In genomic region chr19:43902399-43902798, GRCh38 we compare ENCODE assay signal across 8 cellular contexts. TPM values are rescaled to one million over a fixed set of nuclear protein-coding genes. Genes with fewer than 3 reads are reported as not detected.
DNase-seq lines count a peak whose midpoint lies in the region; ATAC-seq and TF ChIP-seq lines count a peak whose summit lies in the region.

No MANE protein-coding gene starts in this region.

- no TSS peak for BruUV-seq in IMR-90 (replicated peaks; lab: Mats Ljungman, UMichigan)

- no peak for TF ChIP-seq POLR2A in IMR-90 (IDR thresholded peaks at IDR 0.05; ENCODE audit: low read depth, low read length)

- H3K79me1 ChIP-seq in IMR-90 (ENCODE audit: low read depth in 1 of 2, low read length in 2 of 2), result peaks cover 9 to 12% of the 10 kb centered on the region in 2 experiments

- in situ Hi-C loops in IMR-90 (cut with MboI; ENCODE audit: low sequenced_read_pairs), result no loop called here

- H2AK9ac ChIP-seq in IMR-90 (replicated peaks; ENCODE audit: low read depth, low read length, poor library complexity), result no peak overlapping the region

- H3K36me3 ChIP-seq in IMR-90 (ENCODE audit: control insufficient read depth, insufficient read depth, low read length) (no peaks in the 10 kb centered on the region), duodenal mucosa (ENCODE audit: control insufficient read depth in 1 of 2, insufficient read depth in 2 of 2, low read length in 2 of 2) (no peaks in the 10 kb centered on the region)

- TF ChIP-seq CTCF in CD14-positive monocyte (IDR thresholded peaks at IDR 0.05), result no peak
- TF ChIP-seq CTCF in IMR-90 (conservative IDR thresholded peaks at IDR 0.05; ENCODE audit: low read depth, low read length), result no peak
- no peak for TF ChIP-seq CTCF in nephron progenitor cell (IDR thresholded peaks at IDR 0.05)

- CTCF ChIA-PET in IMR-90 (lab: Yijun Ruan, JAX), result no interaction called here

- H3K4me3 ChIP-seq in IMR-90 (ENCODE audit: insufficient read depth, low read depth, low read length) (no peak overlapping the region), duodenal mucosa (ENCODE audit: low read depth in 1 of 2, low read length in 2 of 2) (peak overlapping the region; percentile 84 to 85)

- no peak overlapping the region for H2BK5ac ChIP-seq in IMR-90 (ENCODE audit: low read depth, low read length, poor library complexity, severe bottlenecking)

- H2BK20ac ChIP-seq in IMR-90 (ENCODE audit: low read depth, low read length), result no peak overlapping the region

- H3K27ac ChIP-seq in IMR-90 (ENCODE audit: insufficient read depth, low read length) (no peak overlapping the region), duodenal mucosa (ENCODE audit: low read depth, low read length) (no peak overlapping the region)

- H2BK120ac ChIP-seq in IMR-90 (ENCODE audit: low read depth, low read length), result no peak overlapping the region

- H3K36me3 Mint-ChIP-seq in CD14-positive monocyte (peaks cover 6 to 22% of the 10 kb centered on the region in 2 donors), nephron progenitor cell (ENCODE audit: low read depth) (peaks cover 70% of the 10 kb centered on the region)

- H3K23ac ChIP-seq in IMR-90 (ENCODE audit: low read depth, low read length), result no peak overlapping the region

- H3K27me3 Mint-ChIP-seq in CD14-positive monocyte (ENCODE audit: low read depth in 3 of 3) (peaks cover 0 to 2% (median 1%) of the 10 kb centered on the region in 3 donors), nephron progenitor cell (ENCODE audit: low read depth, poor library complexity) (peaks cover 18% of the 10 kb centered on the region)

- no peak overlapping the region for H3K56ac ChIP-seq in IMR-90 (ENCODE audit: extremely low read depth, insufficient read depth, low read length)

- POLR2A ChIA-PET in IMR-90 (lab: Charles Lee; ENCODE audit: unreplicated experiment), result no interaction called here

- no peaks in the 10 kb centered on the region for H4K20me1 ChIP-seq in IMR-90 (ENCODE audit: insufficient read depth, low read length)

- H3K4ac ChIP-seq in IMR-90 (ENCODE audit: low read depth, low read length), result no peak overlapping the region

- dilution Hi-C loops in IMR-90 (cut with HindIII; ENCODE audit: low sequenced_read_pairs, unreplicated experiment), result no loop called here

- no peak overlapping the region for H4K5ac ChIP-seq in IMR-90 (ENCODE audit: low read depth, low read length)

- no peak for ATAC-seq in IMR-90 (ENCODE audit: low read depth)
- ATAC-seq in GM21515 (IDR thresholded peaks at IDR 0.05; ENCODE audit: unreplicated experiment), result no peak
- no peak for ATAC-seq in GM21526 (IDR thresholded peaks at IDR 0.05; ENCODE audit: low FRiP score, unreplicated experiment)

- H3K9me3 ChIP-seq in IMR-90 (ENCODE audit: control insufficient read depth, insufficient read depth, low read length) (peaks cover 4% of the 10 kb centered on the region), duodenal mucosa (ENCODE audit: control insufficient read depth in 1 of 2, low read length in 2 of 2) (peaks cover 35 to 36% of the 10 kb centered on the region in 2 donors)

- H4K8ac ChIP-seq in IMR-90 (ENCODE audit: low read depth in 2 of 2, low read length in 2 of 2), result peak overlapping the region; percentile 91 to 100; a peak in 2 of 4 replicates

- H3K4me3 Mint-ChIP-seq in CD14-positive monocyte, result peak overlapping the region; percentile 90 to 97
- peak overlapping the region; percentile 100 for H3K4me3 Mint-ChIP-seq in nephron progenitor cell

- peaks cover 16% of the 10 kb centered on the region for H3K4me1 Mint-ChIP-seq in CD14-positive monocyte
- peaks cover 26% of the 10 kb centered on the region for H3K4me1 Mint-ChIP-seq in nephron progenitor cell

- peaks cover 3% of the 10 kb centered on the region; the same call in 1 of the 2 replicates for H3K9me1 ChIP-seq in IMR-90 (ENCODE audit: insufficient read depth, low read length)

- no peak overlapping the region for H2AFZ ChIP-seq in IMR-90 (replicated peaks; ENCODE audit: low read length, poor library complexity)

- DNase-seq in CD14-positive monocyte (ENCODE audit: low spot score) (no peak), IMR-90 (no peak), nephron progenitor cell (no peak), SKM-1 (lab: John Stamatoyannopoulos, UW; ENCODE audit: unreplicated experiment) (no peak), NOMO-1 (lab: John Stamatoyannopoulos, UW; ENCODE audit: unreplicated experiment in 2 of 2) (no peak)

- H3K18ac ChIP-seq in IMR-90 (ENCODE audit: low read depth, low read length), result no peak overlapping the region

- H3K4me1 ChIP-seq in IMR-90 (ENCODE audit: control insufficient read depth, insufficient read depth, low read length) (no peaks in the 10 kb centered on the region), duodenal mucosa (ENCODE audit: control insufficient read depth in 1 of 2, insufficient read depth in 2 of 2, low read length in 2 of 2) (peaks cover 0 to 3% of the 10 kb centered on the region in 2 donors)

- intact Hi-C loops in CD14-positive monocyte (cut with micrococcal nuclease) (loop anchor here in 1 of 2 donors (5.0 kb wide), 2 partner anchors 35 to 50 kb away; partner anchors contain the start of genes ZNF221 and ZNF45), IMR-90 (cut with micrococcal nuclease) (no loop called here)

- WGBS in IMR-90 (ENCODE audit: extremely low coverage in 2 of 2, insufficient read length in 1 of 2), 2 experiments, result no CpG with 5 or more reads among the region's 4 CpGs

- H4K91ac ChIP-seq in IMR-90 (ENCODE audit: insufficient read depth, low read depth, low read length), result no peak overlapping the region

- no peak overlapping the region for H3K14ac ChIP-seq in IMR-90 (replicated peaks; ENCODE audit: low read depth, low read length)

- H3K27ac Mint-ChIP-seq in CD14-positive monocyte (no peak overlapping the region), nephron progenitor cell (no peak overlapping the region)

- H2BK15ac ChIP-seq in IMR-90 (ENCODE audit: low read depth, low read length), result no peak overlapping the region

- no peak for TF ChIP-seq RAD21 in IMR-90 (IDR thresholded peaks at IDR 0.05; ENCODE audit: low read length)

- peak overlapping the region; percentile 94; the same call in 1 of the 2 replicates for H3K4me2 ChIP-seq in IMR-90 (ENCODE audit: low read depth, low read length)

- H3K27me3 ChIP-seq in IMR-90 (ENCODE audit: control insufficient read depth, insufficient read depth, low read length), result no peaks in the 10 kb centered on the region
- no peaks in the 10 kb centered on the region for H3K27me3 ChIP-seq in duodenal mucosa (ENCODE audit: control insufficient read depth in 1 of 2, insufficient read depth in 2 of 2, low read length in 2 of 2)

- H3K9ac ChIP-seq in IMR-90 (ENCODE audit: low read depth, low read length) (no peak overlapping the region), duodenal mucosa (ENCODE audit: low read depth in 1 of 2, low read length in 2 of 2) (no peak overlapping the region)

- H3K9me3 Mint-ChIP-seq in CD14-positive monocyte, result peaks cover 51 to 92% (median 71%) of the 10 kb centered on the region in 7 donors
- H3K9me3 Mint-ChIP-seq in nephron progenitor cell, result peaks cover 93% of the 10 kb centered on the region

- H2AK5ac ChIP-seq in IMR-90 (ENCODE audit: low read depth, low read length), result no peak overlapping the region

TF ChIP-seq in IMR-90, 13 proteins besides CTCF, POLR2A, EP300 and RAD21 (continues in another document):
- no peak for TF ChIP-seq RFX5 (IDR thresholded peaks at IDR 0.05; ENCODE audit: low read depth, low read length)
- TF ChIP-seq BHLHE40 (IDR thresholded peaks at IDR 0.05; ENCODE audit: low read depth, low read length), result no peak
- no peak for TF ChIP-seq MXI1 (IDR thresholded peaks at IDR 0.05; ENCODE audit: borderline replicate concordance, low read depth, low read length)
- TF ChIP-seq MAZ (IDR thresholded peaks at IDR 0.05; ENCODE audit: borderline replicate concordance, low read depth, low read length), result no peak
- no peak for TF ChIP-seq RCOR1 (IDR thresholded peaks at IDR 0.05; ENCODE audit: insufficient replicate concordance, low read length)
- TF ChIP-seq, protein P1, sequence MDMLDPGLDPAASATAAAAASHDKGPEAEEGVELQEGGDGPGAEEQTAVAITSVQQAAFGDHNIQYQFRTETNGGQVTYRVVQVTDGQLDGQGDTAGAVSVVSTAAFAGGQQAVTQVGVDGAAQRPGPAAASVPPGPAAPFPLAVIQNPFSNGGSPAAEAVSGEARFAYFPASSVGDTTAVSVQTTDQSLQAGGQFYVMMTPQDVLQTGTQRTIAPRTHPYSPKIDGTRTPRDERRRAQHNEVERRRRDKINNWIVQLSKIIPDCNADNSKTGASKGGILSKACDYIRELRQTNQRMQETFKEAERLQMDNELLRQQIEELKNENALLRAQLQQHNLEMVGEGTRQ (IDR thresholded peaks at IDR 0.05; ENCODE audit: low read depth, low read length), result no peak
- no peak for TF ChIP-seq CEBPB (IDR thresholded peaks at IDR 0.05; ENCODE audit: low read depth, low read length)
- TF ChIP-seq FOS (IDR thresholded peaks at IDR 0.05; ENCODE audit: low read depth, low read length), result no peak
- no peak for TF ChIP-seq MAFK (IDR thresholded peaks at IDR 0.05; ENCODE audit: low read depth, low read length)
- TF ChIP-seq SMC3 (IDR thresholded peaks at IDR 0.05; ENCODE audit: low read depth, low read length), result no peak
- TF ChIP-seq CHD1 (IDR thresholded peaks at IDR 0.05; ENCODE audit: low read depth, low read length), result no peak
- no peak for TF ChIP-seq NFE2L2 (IDR thresholded peaks at IDR 0.05; ENCODE audit: low read depth, low read length)

RNA-seq across cellular contexts. Expression of gene ZNF404, which starts 18.6 kb away (rescaled TPM):
- polyA plus RNA-seq in CD14-positive monocyte (not detected), IMR-90 (2012; rRNA removed) (2.9 and 3.2 TPM in 2 replicates)
- 1.1 and 2.2 TPM in 2 replicates for total RNA-seq in IMR-90 (2012; rRNA removed)
- 0.46 and 0.56 TPM in 2 replicates for polyA plus RNA-seq in IMR-90 (2012; cell fraction: cytosol; rRNA removed)
- polyA plus RNA-seq in IMR-90 (2012; cell fraction: nucleus; rRNA removed; ENCODE audit: low replicate concordance), result 0.65 and 10.6 TPM in 2 replicates

RNA-seq across cellular contexts. Expression of gene ZNF45, which starts 32.7 kb away (rescaled TPM):
- polyA plus RNA-seq in CD14-positive monocyte (1 to 10 TPM; 2.1 to 6.0 TPM), IMR-90 (2012; rRNA removed) (7.6 and 7.8 TPM in 2 replicates)
- 15.0 and 18.1 TPM in 2 replicates for total RNA-seq in IMR-90 (2012; rRNA removed)
- polyA plus RNA-seq in IMR-90 (2012; cell fraction: cytosol; rRNA removed), result 2.2 and 2.7 TPM in 2 replicates
- polyA plus RNA-seq in IMR-90 (2012; cell fraction: nucleus; rRNA removed; ENCODE audit: low replicate concordance), result 3.7 and 15.2 TPM in 2 replicates

RNA-seq across cellular contexts. Expression of gene ZNF221, which starts 48.6 kb away (rescaled TPM):
- polyA plus RNA-seq in CD14-positive monocyte, result under 1 TPM in 1 of 2 donors, not detected in 1; 0.13 TPM
- total RNA-seq in IMR-90 (2012; rRNA removed), result 10.3 and 10.6 TPM in 2 replicates
- 0.93 and 1.0 TPM in 2 replicates for polyA plus RNA-seq in IMR-90 (2012; rRNA removed)
- polyA plus RNA-seq in IMR-90 (2012; cell fraction: cytosol; rRNA removed), result 0.26 and 0.50 TPM in 2 replicates
- 0.13 and 1.8 TPM in 2 replicates for polyA plus RNA-seq in IMR-90 (2012; cell fraction: nucleus; rRNA removed; ENCODE audit: low replicate concordance)
